ENCODE assay signal across 1 cellular context in the genomic region with DNA sequence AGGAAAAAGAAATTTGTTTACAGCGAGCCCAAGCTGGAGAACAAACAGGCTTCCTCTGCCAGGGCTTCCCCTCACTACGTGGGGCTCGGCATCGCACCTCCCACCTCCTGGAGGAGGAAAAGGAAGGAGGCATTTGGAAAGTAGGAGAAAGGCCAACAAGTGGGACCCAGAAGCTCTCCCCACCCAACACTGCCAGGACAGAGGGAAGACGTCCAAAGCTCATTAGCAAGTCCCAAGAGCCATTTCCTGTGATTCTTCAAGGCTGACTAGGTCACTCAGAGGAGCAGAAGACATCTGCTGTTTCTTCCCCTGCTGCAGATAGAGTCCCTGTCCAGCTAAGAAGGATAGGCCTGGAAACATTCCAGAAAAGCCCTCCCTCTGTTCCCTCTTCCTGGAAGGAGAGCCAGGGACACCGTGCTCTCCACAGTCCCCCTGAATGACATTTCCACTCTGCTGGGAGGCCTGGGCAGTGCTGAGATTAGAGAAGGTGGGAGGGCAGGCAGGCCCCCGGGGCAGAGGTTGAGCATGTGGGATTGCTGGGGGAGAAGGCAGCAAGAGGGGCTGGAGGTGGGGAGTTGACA.
TF ChIP-seq lines count a peak whose summit lies in the region.

No MANE protein-coding gene starts in this region.

TF ChIP-seq in endothelial cell of umbilical vein, 7 proteins besides CTCF, POLR2A, EP300 and RAD21 (continued from another document):
- TF ChIP-seq JUN (IDR thresholded peaks at IDR 0.05; ENCODE audit: borderline replicate concordance, insufficient read depth, insufficient read length, low read depth) (no peak), POLR2AphosphoS5 (IDR thresholded peaks at IDR 0.05; ENCODE audit: insufficient read depth, low read depth, low read length) (no peak), EZH2 (IDR thresholded peaks at IDR 0.05; ENCODE audit: borderline replicate concordance, low read depth, low read length, severe bottlenecking) (no peak)
- TF ChIP-seq, protein P1, sequence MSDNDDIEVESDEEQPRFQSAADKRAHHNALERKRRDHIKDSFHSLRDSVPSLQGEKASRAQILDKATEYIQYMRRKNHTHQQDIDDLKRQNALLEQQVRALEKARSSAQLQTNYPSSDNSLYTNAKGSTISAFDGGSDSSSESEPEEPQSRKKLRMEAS (IDR thresholded peaks at IDR 0.05; ENCODE audit: insufficient read depth, insufficient read length): no peak
